In genomic region chr17:30113213-30113612, GRCh38 we compare ENCODE assay signal across 1 cellular context.
TF ChIP-seq lines count a peak whose summit lies in the region.

No MANE protein-coding gene starts in this region.

TF ChIP-seq in GM12878, 131 proteins besides CTCF, POLR2A, EP300 and RAD21 (continued from another document):
- TF ChIP-seq, protein P1, sequence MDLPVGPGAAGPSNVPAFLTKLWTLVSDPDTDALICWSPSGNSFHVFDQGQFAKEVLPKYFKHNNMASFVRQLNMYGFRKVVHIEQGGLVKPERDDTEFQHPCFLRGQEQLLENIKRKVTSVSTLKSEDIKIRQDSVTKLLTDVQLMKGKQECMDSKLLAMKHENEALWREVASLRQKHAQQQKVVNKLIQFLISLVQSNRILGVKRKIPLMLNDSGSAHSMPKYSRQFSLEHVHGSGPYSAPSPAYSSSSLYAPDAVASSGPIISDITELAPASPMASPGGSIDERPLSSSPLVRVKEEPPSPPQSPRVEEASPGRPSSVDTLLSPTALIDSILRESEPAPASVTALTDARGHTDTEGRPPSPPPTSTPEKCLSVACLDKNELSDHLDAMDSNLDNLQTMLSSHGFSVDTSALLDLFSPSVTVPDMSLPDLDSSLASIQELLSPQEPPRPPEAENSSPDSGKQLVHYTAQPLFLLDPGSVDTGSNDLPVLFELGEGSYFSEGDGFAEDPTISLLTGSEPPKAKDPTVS (IDR thresholded peaks at IDR 0.05; ENCODE audit: low read depth, low read length) = no peak
- TF ChIP-seq BHLHE40 (IDR thresholded peaks at IDR 0.05; ENCODE audit: borderline replicate concordance in 1 of 2, low read depth in 2 of 2, low read length in 1 of 2) (peak; percentile 25 to 41; a peak in 2 of 4 replicates), MEF2B (IDR thresholded peaks at IDR 0.05; ENCODE audit: partially characterized antibody, poor library complexity, severe bottlenecking) (peak; percentile 48), RELB (IDR thresholded peaks at IDR 0.05; ENCODE audit: low read depth) (0 out of 2 replicates have a peak, but pooled peaks have one; percentile 19), NR2F1 (conservative IDR thresholded peaks at IDR 0.05) (0 out of 2 replicates have a peak, but pooled peaks have one; percentile 11), IRF4 (IDR thresholded peaks at IDR 0.05; ENCODE audit: low read depth, low read length) (0 out of 2 replicates have a peak, but pooled peaks have one; percentile 21), RUNX3 (IDR thresholded peaks at IDR 0.05; ENCODE audit: low read length) (peak; percentile 85), RAD51 (IDR thresholded peaks at IDR 0.05) (peak; percentile 88), ATF7 (IDR thresholded peaks at IDR 0.05; ENCODE audit: low read depth) (peak; percentile 67), NBN (IDR thresholded peaks at IDR 0.05) (no peak), POU2F2 (IDR thresholded peaks at IDR 0.05; ENCODE audit: borderline replicate concordance, low read depth, low read length) (no peak), MTA2 (IDR thresholded peaks at IDR 0.05; ENCODE audit: low read depth) (peak; percentile 55; the same call in 1 of the 2 replicates), USF2 (IDR thresholded peaks at IDR 0.05; ENCODE audit: borderline replicate concordance, low read depth, low read length) (peak; percentile 36; the same call in 1 of the 2 replicates), IKZF1 (conservative IDR thresholded peaks at IDR 0.05) (peak; percentile 17; the same call in 1 of the 2 replicates), SKIL (IDR thresholded peaks at IDR 0.05; ENCODE audit: low read depth, poor library complexity, severe bottlenecking) (peak; percentile 83)
- TF ChIP-seq, protein P2, sequence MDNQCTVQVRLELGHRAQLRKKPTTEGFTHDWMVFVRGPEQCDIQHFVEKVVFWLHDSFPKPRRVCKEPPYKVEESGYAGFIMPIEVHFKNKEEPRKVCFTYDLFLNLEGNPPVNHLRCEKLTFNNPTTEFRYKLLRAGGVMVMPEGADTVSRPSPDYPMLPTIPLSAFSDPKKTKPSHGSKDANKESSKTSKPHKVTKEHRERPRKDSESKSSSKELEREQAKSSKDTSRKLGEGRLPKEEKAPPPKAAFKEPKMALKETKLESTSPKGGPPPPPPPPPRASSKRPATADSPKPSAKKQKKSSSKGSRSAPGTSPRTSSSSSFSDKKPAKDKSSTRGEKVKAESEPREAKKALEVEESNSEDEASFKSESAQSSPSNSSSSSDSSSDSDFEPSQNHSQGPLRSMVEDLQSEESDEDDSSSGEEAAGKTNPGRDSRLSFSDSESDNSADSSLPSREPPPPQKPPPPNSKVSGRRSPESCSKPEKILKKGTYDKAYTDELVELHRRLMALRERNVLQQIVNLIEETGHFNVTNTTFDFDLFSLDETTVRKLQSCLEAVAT (IDR thresholded peaks at IDR 0.05) = peak; percentile 65; the same call in 1 of the 2 replicates
- TF ChIP-seq, protein P3, sequence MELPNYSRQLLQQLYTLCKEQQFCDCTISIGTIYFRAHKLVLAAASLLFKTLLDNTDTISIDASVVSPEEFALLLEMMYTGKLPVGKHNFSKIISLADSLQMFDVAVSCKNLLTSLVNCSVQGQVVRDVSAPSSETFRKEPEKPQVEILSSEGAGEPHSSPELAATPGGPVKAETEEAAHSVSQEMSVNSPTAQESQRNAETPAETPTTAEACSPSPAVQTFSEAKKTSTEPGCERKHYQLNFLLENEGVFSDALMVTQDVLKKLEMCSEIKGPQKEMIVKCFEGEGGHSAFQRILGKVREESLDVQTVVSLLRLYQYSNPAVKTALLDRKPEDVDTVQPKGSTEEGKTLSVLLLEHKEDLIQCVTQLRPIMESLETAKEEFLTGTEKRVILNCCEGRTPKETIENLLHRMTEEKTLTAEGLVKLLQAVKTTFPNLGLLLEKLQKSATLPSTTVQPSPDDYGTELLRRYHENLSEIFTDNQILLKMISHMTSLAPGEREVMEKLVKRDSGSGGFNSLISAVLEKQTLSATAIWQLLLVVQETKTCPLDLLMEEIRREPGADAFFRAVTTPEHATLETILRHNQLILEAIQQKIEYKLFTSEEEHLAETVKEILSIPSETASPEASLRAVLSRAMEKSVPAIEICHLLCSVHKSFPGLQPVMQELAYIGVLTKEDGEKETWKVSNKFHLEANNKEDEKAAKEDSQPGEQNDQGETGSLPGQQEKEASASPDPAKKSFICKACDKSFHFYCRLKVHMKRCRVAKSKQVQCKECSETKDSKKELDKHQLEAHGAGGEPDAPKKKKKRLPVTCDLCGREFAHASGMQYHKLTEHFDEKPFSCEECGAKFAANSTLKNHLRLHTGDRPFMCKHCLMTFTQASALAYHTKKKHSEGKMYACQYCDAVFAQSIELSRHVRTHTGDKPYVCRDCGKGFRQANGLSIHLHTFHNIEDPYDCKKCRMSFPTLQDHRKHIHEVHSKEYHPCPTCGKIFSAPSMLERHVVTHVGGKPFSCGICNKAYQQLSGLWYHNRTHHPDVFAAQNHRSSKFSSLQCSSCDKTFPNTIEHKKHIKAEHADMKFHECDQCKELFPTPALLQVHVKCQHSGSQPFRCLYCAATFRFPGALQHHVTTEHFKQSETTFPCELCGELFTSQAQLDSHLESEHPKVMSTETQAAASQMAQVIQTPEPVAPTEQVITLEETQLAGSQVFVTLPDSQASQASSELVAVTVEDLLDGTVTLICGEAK (IDR thresholded peaks at IDR 0.05; ENCODE audit: borderline replicate concordance) = peak; percentile 99
